1 cellular context compared by ENCODE assay signal in the genomic region with DNA sequence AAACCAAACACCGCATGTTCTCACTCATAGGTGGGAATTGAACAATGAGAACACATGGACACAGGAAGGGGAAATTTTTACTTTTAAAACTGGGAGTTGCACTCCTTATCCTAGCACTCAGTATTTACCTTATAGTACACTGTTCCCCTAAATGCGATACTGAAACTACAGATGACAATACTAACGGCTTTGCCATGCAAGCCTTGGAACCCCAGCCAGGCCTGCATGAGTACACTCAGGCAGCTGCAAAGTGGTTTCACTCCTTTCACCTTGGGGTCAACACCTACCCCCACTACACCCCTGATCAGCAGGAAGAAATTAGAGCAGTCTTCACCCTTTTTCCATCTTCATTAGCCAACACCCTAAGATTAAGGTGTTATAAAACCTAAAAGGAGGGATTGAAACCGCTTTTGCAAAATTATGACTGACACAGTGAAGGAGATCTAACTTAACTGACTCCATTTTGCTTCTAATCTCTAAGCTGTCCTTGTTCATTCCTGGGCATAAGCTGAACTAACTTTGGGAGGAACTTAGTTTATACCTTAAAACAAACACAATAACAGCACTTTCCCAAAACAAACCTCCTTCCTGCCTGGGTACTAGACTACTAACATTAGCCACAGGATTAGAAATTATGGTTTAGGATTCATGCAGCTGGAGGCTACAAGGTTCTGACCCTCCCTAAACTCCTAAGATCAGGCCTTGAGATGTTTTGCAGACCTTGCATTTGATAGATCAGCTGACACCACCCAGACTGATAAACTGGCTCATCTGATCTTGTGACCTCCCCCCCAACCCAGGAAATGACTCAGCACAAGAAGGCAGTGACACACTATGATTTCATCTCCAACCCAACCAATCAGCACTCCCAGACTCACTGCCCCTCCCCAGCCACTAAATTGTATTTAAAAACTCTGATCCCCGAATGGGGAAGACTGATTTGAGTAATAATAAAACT.
A peak's percentile ranks its signal among the peaks of the same experiment; 100 is the strongest.
TF ChIP-seq lines count a peak whose summit lies in the region.

No MANE protein-coding gene starts in this region.

TF ChIP-seq in K562, 482 proteins besides CTCF, POLR2A, EP300 and RAD21 (continued from another document and continues in another):
- TF ChIP-seq, protein P1, sequence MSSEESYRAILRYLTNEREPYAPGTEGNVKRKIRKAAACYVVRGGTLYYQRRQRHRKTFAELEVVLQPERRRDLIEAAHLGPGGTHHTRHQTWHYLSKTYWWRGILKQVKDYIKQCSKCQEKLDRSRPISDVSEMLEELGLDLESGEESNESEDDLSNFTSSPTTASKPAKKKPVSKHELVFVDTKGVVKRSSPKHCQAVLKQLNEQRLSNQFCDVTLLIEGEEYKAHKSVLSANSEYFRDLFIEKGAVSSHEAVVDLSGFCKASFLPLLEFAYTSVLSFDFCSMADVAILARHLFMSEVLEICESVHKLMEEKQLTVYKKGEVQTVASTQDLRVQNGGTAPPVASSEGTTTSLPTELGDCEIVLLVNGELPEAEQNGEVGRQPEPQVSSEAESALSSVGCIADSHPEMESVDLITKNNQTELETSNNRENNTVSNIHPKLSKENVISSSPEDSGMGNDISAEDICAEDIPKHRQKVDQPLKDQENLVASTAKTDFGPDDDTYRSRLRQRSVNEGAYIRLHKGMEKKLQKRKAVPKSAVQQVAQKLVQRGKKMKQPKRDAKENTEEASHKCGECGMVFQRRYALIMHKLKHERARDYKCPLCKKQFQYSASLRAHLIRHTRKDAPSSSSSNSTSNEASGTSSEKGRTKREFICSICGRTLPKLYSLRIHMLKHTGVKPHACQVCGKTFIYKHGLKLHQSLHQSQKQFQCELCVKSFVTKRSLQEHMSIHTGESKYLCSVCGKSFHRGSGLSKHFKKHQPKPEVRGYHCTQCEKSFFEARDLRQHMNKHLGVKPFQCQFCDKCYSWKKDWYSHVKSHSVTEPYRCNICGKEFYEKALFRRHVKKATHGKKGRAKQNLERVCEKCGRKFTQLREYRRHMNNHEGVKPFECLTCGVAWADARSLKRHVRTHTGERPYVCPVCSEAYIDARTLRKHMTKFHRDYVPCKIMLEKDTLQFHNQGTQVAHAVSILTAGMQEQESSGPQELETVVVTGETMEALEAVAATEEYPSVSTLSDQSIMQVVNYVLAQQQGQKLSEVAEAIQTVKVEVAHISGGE (CRISPR knock-in tag; IDR thresholded peaks at IDR 0.05) = peak in 1 of 3 experiments; percentile 79; a peak in 2 of 6 replicates
- peak; percentile 39 for TF ChIP-seq NFYB (IDR thresholded peaks at IDR 0.05; ENCODE audit: extremely low read depth, insufficient read length)
- TF ChIP-seq, protein P2, sequence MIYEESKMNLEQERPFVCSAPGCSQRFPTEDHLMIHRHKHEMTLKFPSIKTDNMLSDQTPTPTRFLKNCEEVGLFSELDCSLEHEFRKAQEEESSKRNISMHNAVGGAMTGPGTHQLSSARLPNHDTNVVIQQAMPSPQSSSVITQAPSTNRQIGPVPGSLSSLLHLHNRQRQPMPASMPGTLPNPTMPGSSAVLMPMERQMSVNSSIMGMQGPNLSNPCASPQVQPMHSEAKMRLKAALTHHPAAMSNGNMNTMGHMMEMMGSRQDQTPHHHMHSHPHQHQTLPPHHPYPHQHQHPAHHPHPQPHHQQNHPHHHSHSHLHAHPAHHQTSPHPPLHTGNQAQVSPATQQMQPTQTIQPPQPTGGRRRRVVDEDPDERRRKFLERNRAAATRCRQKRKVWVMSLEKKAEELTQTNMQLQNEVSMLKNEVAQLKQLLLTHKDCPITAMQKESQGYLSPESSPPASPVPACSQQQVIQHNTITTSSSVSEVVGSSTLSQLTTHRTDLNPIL (CRISPR knock-in tag; IDR thresholded peaks at IDR 0.05) = peak; percentile 93
- TF ChIP-seq, protein P3, sequence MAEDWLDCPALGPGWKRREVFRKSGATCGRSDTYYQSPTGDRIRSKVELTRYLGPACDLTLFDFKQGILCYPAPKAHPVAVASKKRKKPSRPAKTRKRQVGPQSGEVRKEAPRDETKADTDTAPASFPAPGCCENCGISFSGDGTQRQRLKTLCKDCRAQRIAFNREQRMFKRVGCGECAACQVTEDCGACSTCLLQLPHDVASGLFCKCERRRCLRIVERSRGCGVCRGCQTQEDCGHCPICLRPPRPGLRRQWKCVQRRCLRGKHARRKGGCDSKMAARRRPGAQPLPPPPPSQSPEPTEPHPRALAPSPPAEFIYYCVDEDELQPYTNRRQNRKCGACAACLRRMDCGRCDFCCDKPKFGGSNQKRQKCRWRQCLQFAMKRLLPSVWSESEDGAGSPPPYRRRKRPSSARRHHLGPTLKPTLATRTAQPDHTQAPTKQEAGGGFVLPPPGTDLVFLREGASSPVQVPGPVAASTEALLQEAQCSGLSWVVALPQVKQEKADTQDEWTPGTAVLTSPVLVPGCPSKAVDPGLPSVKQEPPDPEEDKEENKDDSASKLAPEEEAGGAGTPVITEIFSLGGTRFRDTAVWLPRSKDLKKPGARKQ (CRISPR knock-in tag; IDR thresholded peaks at IDR 0.05) = no peak
- no peak for TF ChIP-seq PHB2 (IDR thresholded peaks at IDR 0.05; ENCODE audit: low read depth)
- TF ChIP-seq ZZZ3 (IDR thresholded peaks at IDR 0.05) = no peak
- TF ChIP-seq KLF10 (CRISPR knock-in tag; IDR thresholded peaks at IDR 0.05) = no peak
- TF ChIP-seq, protein P4, sequence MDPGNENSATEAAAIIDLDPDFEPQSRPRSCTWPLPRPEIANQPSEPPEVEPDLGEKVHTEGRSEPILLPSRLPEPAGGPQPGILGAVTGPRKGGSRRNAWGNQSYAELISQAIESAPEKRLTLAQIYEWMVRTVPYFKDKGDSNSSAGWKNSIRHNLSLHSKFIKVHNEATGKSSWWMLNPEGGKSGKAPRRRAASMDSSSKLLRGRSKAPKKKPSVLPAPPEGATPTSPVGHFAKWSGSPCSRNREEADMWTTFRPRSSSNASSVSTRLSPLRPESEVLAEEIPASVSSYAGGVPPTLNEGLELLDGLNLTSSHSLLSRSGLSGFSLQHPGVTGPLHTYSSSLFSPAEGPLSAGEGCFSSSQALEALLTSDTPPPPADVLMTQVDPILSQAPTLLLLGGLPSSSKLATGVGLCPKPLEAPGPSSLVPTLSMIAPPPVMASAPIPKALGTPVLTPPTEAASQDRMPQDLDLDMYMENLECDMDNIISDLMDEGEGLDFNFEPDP (CRISPR knock-in tag; IDR thresholded peaks at IDR 0.05) = peak; percentile 91
- no peak for TF ChIP-seq ARHGAP35 (IDR thresholded peaks at IDR 0.05; ENCODE audit: partially characterized antibody)
- peak; percentile 67 for TF ChIP-seq STAT5B (CRISPR knock-in tag; IDR thresholded peaks at IDR 0.05)
- no peak for TF ChIP-seq KDM2B (CRISPR knock-in tag; IDR thresholded peaks at IDR 0.05)
- TF ChIP-seq LCOR (CRISPR knock-in tag; IDR thresholded peaks at IDR 0.05) = no peak
- peak; percentile 97 for TF ChIP-seq ZNF589 (CRISPR knock-in tag; IDR thresholded peaks at IDR 0.05; ENCODE audit: low read depth)
- TF ChIP-seq CREM (IDR thresholded peaks at IDR 0.05; ENCODE audit: low read depth) = peak; percentile 72
- peak; percentile 87 for TF ChIP-seq ZNF133 (CRISPR knock-in tag; IDR thresholded peaks at IDR 0.05)
- no peak for TF ChIP-seq KHSRP (IDR thresholded peaks at IDR 0.05)
- TF ChIP-seq C11orf30 (IDR thresholded peaks at IDR 0.05; ENCODE audit: low read depth) = peak; percentile 94
- peak; percentile 91 for TF ChIP-seq NR2F6 (CRISPR knock-in tag; IDR thresholded peaks at IDR 0.05)
- no peak for TF ChIP-seq HDGF (IDR thresholded peaks at IDR 0.05)
- no peak for TF ChIP-seq SAFB (IDR thresholded peaks at IDR 0.05; ENCODE audit: borderline replicate concordance, low read depth, low read length)
- TF ChIP-seq, protein P5, sequence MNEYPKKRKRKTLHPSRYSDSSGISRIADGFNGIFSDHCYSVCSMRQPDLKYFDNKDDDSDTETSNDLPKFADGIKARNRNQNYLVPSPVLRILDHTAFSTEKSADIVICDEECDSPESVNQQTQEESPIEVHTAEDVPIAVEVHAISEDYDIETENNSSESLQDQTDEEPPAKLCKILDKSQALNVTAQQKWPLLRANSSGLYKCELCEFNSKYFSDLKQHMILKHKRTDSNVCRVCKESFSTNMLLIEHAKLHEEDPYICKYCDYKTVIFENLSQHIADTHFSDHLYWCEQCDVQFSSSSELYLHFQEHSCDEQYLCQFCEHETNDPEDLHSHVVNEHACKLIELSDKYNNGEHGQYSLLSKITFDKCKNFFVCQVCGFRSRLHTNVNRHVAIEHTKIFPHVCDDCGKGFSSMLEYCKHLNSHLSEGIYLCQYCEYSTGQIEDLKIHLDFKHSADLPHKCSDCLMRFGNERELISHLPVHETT (CRISPR knock-in tag; conservative IDR thresholded peaks at IDR 0.05 in 1 of 2, IDR thresholded peaks at IDR 0.05 in 1 of 2) = peak in 1 of 2 experiments; percentile 96; a peak in 2 of 4 replicates
- TF ChIP-seq, protein P6, sequence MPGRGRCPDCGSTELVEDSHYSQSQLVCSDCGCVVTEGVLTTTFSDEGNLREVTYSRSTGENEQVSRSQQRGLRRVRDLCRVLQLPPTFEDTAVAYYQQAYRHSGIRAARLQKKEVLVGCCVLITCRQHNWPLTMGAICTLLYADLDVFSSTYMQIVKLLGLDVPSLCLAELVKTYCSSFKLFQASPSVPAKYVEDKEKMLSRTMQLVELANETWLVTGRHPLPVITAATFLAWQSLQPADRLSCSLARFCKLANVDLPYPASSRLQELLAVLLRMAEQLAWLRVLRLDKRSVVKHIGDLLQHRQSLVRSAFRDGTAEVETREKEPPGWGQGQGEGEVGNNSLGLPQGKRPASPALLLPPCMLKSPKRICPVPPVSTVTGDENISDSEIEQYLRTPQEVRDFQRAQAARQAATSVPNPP (IDR thresholded peaks at IDR 0.05; ENCODE audit: borderline replicate concordance, insufficient read depth, insufficient read length) = no peak
- no peak for TF ChIP-seq BCOR (IDR thresholded peaks at IDR 0.05)
- TF ChIP-seq, protein P7, sequence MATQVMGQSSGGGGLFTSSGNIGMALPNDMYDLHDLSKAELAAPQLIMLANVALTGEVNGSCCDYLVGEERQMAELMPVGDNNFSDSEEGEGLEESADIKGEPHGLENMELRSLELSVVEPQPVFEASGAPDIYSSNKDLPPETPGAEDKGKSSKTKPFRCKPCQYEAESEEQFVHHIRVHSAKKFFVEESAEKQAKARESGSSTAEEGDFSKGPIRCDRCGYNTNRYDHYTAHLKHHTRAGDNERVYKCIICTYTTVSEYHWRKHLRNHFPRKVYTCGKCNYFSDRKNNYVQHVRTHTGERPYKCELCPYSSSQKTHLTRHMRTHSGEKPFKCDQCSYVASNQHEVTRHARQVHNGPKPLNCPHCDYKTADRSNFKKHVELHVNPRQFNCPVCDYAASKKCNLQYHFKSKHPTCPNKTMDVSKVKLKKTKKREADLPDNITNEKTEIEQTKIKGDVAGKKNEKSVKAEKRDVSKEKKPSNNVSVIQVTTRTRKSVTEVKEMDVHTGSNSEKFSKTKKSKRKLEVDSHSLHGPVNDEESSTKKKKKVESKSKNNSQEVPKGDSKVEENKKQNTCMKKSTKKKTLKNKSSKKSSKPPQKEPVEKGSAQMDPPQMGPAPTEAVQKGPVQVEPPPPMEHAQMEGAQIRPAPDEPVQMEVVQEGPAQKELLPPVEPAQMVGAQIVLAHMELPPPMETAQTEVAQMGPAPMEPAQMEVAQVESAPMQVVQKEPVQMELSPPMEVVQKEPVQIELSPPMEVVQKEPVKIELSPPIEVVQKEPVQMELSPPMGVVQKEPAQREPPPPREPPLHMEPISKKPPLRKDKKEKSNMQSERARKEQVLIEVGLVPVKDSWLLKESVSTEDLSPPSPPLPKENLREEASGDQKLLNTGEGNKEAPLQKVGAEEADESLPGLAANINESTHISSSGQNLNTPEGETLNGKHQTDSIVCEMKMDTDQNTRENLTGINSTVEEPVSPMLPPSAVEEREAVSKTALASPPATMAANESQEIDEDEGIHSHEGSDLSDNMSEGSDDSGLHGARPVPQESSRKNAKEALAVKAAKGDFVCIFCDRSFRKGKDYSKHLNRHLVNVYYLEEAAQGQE (CRISPR knock-in tag; IDR thresholded peaks at IDR 0.05; ENCODE audit: low read depth) = peak; percentile 76; the same call in 1 of the 2 replicates
- TF ChIP-seq, protein P8, sequence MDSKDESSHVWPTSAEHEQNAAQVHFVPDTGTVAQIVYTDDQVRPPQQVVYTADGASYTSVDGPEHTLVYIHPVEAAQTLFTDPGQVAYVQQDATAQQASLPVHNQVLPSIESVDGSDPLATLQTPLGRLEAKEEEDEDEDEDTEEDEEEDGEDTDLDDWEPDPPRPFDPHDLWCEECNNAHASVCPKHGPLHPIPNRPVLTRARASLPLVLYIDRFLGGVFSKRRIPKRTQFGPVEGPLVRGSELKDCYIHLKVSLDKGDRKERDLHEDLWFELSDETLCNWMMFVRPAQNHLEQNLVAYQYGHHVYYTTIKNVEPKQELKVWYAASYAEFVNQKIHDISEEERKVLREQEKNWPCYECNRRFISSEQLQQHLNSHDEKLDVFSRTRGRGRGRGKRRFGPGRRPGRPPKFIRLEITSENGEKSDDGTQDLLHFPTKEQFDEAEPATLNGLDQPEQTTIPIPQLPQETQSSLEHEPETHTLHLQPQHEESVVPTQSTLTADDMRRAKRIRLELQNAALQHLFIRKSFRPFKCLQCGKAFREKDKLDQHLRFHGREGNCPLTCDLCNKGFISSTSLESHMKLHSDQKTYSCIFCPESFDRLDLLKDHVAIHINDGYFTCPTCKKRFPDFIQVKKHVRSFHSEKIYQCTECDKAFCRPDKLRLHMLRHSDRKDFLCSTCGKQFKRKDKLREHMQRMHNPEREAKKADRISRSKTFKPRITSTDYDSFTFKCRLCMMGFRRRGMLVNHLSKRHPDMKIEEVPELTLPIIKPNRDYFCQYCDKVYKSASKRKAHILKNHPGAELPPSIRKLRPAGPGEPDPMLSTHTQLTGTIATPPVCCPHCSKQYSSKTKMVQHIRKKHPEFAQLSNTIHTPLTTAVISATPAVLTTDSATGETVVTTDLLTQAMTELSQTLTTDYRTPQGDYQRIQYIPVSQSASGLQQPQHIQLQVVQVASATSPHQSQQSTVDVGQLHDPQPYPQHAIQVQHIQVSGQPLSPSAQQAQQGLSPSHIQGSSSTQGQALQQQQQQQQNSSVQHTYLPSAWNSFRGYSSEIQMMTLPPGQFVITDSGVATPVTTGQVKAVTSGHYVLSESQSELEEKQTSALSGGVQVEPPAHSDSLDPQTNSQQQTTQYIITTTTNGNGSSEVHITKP (IDR thresholded peaks at IDR 0.05; ENCODE audit: partially characterized antibody) = no peak
- no peak for TF ChIP-seq NR2C2 (CRISPR knock-in tag; IDR thresholded peaks at IDR 0.05)
- peak; percentile 64 for TF ChIP-seq NR2C2 (tag; IDR thresholded peaks at IDR 0.05)
- no peak for TF ChIP-seq BDP1 (IDR thresholded peaks at IDR 0.05; ENCODE audit: insufficient read depth, insufficient read length)
- TF ChIP-seq HCFC1 (IDR thresholded peaks at IDR 0.05; ENCODE audit: low read depth, low read length) = no peak
- TF ChIP-seq KLF6 (CRISPR knock-in tag; IDR thresholded peaks at IDR 0.05; ENCODE audit: borderline replicate concordance) = peak; percentile 99
- TF ChIP-seq TEAD1 (CRISPR knock-in tag; IDR thresholded peaks at IDR 0.05) = peak in 1 of 2 experiments; percentile 98; a peak in 2 of 4 replicates
- TF ChIP-seq MYC (IDR thresholded peaks at IDR 0.05; ENCODE audit: low read depth, low read length) = no peak
- TF ChIP-seq MYC (CRISPR knock-in tag; IDR thresholded peaks at IDR 0.05; ENCODE audit: borderline replicate concordance, low read depth) = peak; percentile 98
- TF ChIP-seq E2F3 (CRISPR knock-in tag; IDR thresholded peaks at IDR 0.05) = peak; percentile 86
- TF ChIP-seq BACH1 (tag; IDR thresholded peaks at IDR 0.05) = peak; percentile 90
- no peak for TF ChIP-seq POLR3A (IDR thresholded peaks at IDR 0.05; ENCODE audit: borderline replicate concordance, extremely low read depth, insufficient read depth, insufficient read length)
- no peak for TF ChIP-seq SRSF3 (IDR thresholded peaks at IDR 0.05; ENCODE audit: insufficient read depth, low read length)
- no peak for TF ChIP-seq ZNF551 (CRISPR knock-in tag; IDR thresholded peaks at IDR 0.05)
- TF ChIP-seq CREB1 (IDR thresholded peaks at IDR 0.05) = peak; percentile 67; the same call in 1 of the 2 replicates
- peak; percentile 58; the same call in 1 of the 2 replicates for TF ChIP-seq CREB1 (CRISPR knock-in tag; IDR thresholded peaks at IDR 0.05)
- no peak for TF ChIP-seq EHMT2 (IDR thresholded peaks at IDR 0.05)
